In genomic region chr22:25487508-25487907, GRCh38 we compare ENCODE assay signal across 13 cellular contexts.
DNase-seq lines count a peak whose midpoint lies in the region; ATAC-seq, FAIRE-seq and TF ChIP-seq lines count a peak whose summit lies in the region.
"Had no signal": no experiment of that assay in that cellular context is flagged by ENCODE, and none has a peak within 500 bp of the region (broad histone marks: within the 10 kb centered on the region; RNA-seq: fewer than 3 reads in every experiment).

No MANE protein-coding gene starts in this region.

- no peak overlapping the region for H3K4me3 ChIP-seq in A549
- H3K4me3 ChIP-seq in body of pancreas, result no peak overlapping the region
- H3K4me3 ChIP-seq in esophagus squamous epithelium, result no peak overlapping the region

- ATAC-seq in A549, result no peak
- no peak for ATAC-seq in body of pancreas

- intact Hi-C loops in body of pancreas (cut with DNase I), result no loop called here
- intact Hi-C loops in esophagus squamous epithelium (cut with DNase I), result no loop called here

- CTCF ChIA-PET in A549 (lab: Yijun Ruan, JAX), result interaction anchor here (2.1 kb wide), 1 partner anchor 286 kb away, joined by 7 read pairs; no protein-coding TSS in a partner anchor

- no peak overlapping the region for H3K27ac ChIP-seq in A549
- peak overlapping the region; percentile 64 for H3K27ac ChIP-seq in VCaP
- H3K27ac ChIP-seq in body of pancreas, result peak overlapping the region in 3 of 4 donors; percentile 25 to 65 (median 51)
- no peak overlapping the region for H3K27ac ChIP-seq in esophagus squamous epithelium

- WGBS in A549 (ENCODE audit: missing lambda C conversion rate), result 93% methylated on average over 6 of the region's 6 CpGs
- 79 to 91% methylated on average over 6 of the region's 6 CpGs for WGBS in body of pancreas, 2 donors
- 94 to 96% methylated on average over 6 of the region's 6 CpGs for WGBS in esophagus squamous epithelium, 2 donors

- FAIRE-seq in A549 (lab: Jason Lieb, UNC) (no peak), GM12891 (lab: Jason Lieb, UNC) (peak; percentile 40)

- H3K9me3 ChIP-seq in A549 (no peaks in the 10 kb centered on the region), body of pancreas (no peaks in the 10 kb centered on the region), esophagus squamous epithelium (no peaks in the 10 kb centered on the region)

- no peak for DNase-seq in A549 (ENCODE audit: low read depth in 1 of 2, low spot score in 1 of 2)
- DNase-seq in GM12891 (ENCODE audit: insufficient read length, low spot score), result no peak
- no peak for DNase-seq in body of pancreas
- no peak for DNase-seq in activated naive CD4-positive, alpha-beta T cell (lab: John Stamatoyannopoulos, UW)
- no peak for DNase-seq in NCI-H524 (lab: John Stamatoyannopoulos, UW)
- DNase-seq in esophagus squamous epithelium (lab: John Stamatoyannopoulos, UW), result no peak
- DNase-seq: CD4-positive, CD25-positive, alpha-beta regulatory T cell; H7; Kasumi-1; NCI-H1694 treated with DMSO at 0.1 percent for 48 hours; NCI-H2081 treated with DMSO at 0.1 percent for 48 hours; NCI-H526 had no signal

- no peak for TF ChIP-seq EP300 in A549 (IDR thresholded peaks at IDR 0.05)

- peak overlapping the region; percentile 42; the same call in 1 of the 3 replicates for H3K4me2 ChIP-seq in A549

- TF ChIP-seq RAD21 in A549 (conservative IDR thresholded peaks at IDR 0.05 in 1 of 2, IDR thresholded peaks at IDR 0.05 in 1 of 2), result no peak

- POLR2A ChIA-PET in A549 (lab: Yijun Ruan, JAX), result no interaction called here

- H3K27me3 ChIP-seq in body of pancreas (no peaks in the 10 kb centered on the region), esophagus squamous epithelium (no peaks in the 10 kb centered on the region)

- no peak for TF ChIP-seq POLR2A in A549 (IDR thresholded peaks at IDR 0.05; ENCODE audit: low read length)
- TF ChIP-seq POLR2A in GM12891 (IDR thresholded peaks at IDR 0.05; ENCODE audit: low read depth, low read length), result no peak
- TF ChIP-seq POLR2A in body of pancreas (IDR thresholded peaks at IDR 0.05), result no peak
- no peak for TF ChIP-seq POLR2A in esophagus squamous epithelium (IDR thresholded peaks at IDR 0.05)

- H3K36me3 ChIP-seq in body of pancreas (replicated peaks in 1 of 2; ENCODE audit: insufficient read depth in 1 of 2, low read depth in 2 of 2) (no peaks in the 10 kb centered on the region), esophagus squamous epithelium (peaks cover 0 to 8% (median 0%) of the 10 kb centered on the region in 3 donors)

- peaks cover 19% of the 10 kb centered on the region; the same call in 2 of the 3 replicates for H3K4me1 ChIP-seq in A549
- peaks cover 41% of the 10 kb centered on the region for H3K4me1 ChIP-seq in body of pancreas
- peaks cover 0 to 9% (median 0%) of the 10 kb centered on the region in 3 donors for H3K4me1 ChIP-seq in esophagus squamous epithelium

- TF ChIP-seq CTCF in A549 (IDR thresholded peaks at IDR 0.05), result no peak
- no peak for TF ChIP-seq CTCF in VCaP (conservative IDR thresholded peaks at IDR 0.05)
- no peak for TF ChIP-seq CTCF in body of pancreas (IDR thresholded peaks at IDR 0.05)
- TF ChIP-seq CTCF in esophagus squamous epithelium (IDR thresholded peaks at IDR 0.05), result no peak

TF ChIP-seq in A549, 52 proteins besides CTCF, POLR2A, EP300 and RAD21:
- TF ChIP-seq PBX3 (IDR thresholded peaks at IDR 0.05) (no peak), CHD4 (IDR thresholded peaks at IDR 0.05; ENCODE audit: borderline replicate concordance) (no peak), HDAC2 (IDR thresholded peaks at IDR 0.05) (no peak), TFCP2L1 (CRISPR knock-in tag; IDR thresholded peaks at IDR 0.05) (no peak), HOXA7 (CRISPR knock-in tag; IDR thresholded peaks at IDR 0.05) (no peak), ESRRA (IDR thresholded peaks at IDR 0.05; ENCODE audit: borderline replicate concordance, low read length) (no peak), SREBF2 (IDR thresholded peaks at IDR 0.05) (no peak), HOXB13 (CRISPR knock-in tag; IDR thresholded peaks at IDR 0.05; ENCODE audit: low read depth) (no peak), KDM5A (IDR thresholded peaks at IDR 0.05) (no peak), HEYL (CRISPR knock-in tag; IDR thresholded peaks at IDR 0.05) (no peak), FOSL2 (IDR thresholded peaks at IDR 0.05) (no peak), FOSL2 (CRISPR knock-in tag; IDR thresholded peaks at IDR 0.05) (no peak), ZC3H11A (IDR thresholded peaks at IDR 0.05) (no peak), ELK1 (IDR thresholded peaks at IDR 0.05; ENCODE audit: low read depth, low read length) (no peak), NPAS2 (CRISPR knock-in tag; IDR thresholded peaks at IDR 0.05; ENCODE audit: borderline replicate concordance) (no peak), EHMT2 (IDR thresholded peaks at IDR 0.05; ENCODE audit: low read depth) (no peak)
- TF ChIP-seq, protein P1, sequence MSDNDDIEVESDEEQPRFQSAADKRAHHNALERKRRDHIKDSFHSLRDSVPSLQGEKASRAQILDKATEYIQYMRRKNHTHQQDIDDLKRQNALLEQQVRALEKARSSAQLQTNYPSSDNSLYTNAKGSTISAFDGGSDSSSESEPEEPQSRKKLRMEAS (IDR thresholded peaks at IDR 0.05), result no peak

TF ChIP-seq in GM12891, 5 proteins besides CTCF, POLR2A, EP300 and RAD21:
- TF ChIP-seq TAF1 (IDR thresholded peaks at IDR 0.05; ENCODE audit: low read depth, low read length), result no peak
- no peak for TF ChIP-seq PAX5 (IDR thresholded peaks at IDR 0.05; ENCODE audit: insufficient read depth, low read length, severe bottlenecking)
- no peak for TF ChIP-seq POLR2AphosphoS5 (IDR thresholded peaks at IDR 0.05; ENCODE audit: low read depth, low read length)
- no peak for TF ChIP-seq SPI1 (IDR thresholded peaks at IDR 0.05; ENCODE audit: low read depth, low read length)
- no peak for TF ChIP-seq POU2F2 (IDR thresholded peaks at IDR 0.05; ENCODE audit: low read depth, low read length)
TF ChIP-seq in GM12891: peak in this region for 0.

Comparison
In these comparisons a context has a peak if more than half of its experiments do, and no peak if none do; other contexts are left out.
1. H3K27ac ChIP-seq: peak in VCaP (single experiment) and body of pancreas (3 of 4); none in A549 (0 of 2) and esophagus squamous epithelium (0 of 4).